18 cellular contexts compared by ENCODE assay signal in the genomic region with DNA sequence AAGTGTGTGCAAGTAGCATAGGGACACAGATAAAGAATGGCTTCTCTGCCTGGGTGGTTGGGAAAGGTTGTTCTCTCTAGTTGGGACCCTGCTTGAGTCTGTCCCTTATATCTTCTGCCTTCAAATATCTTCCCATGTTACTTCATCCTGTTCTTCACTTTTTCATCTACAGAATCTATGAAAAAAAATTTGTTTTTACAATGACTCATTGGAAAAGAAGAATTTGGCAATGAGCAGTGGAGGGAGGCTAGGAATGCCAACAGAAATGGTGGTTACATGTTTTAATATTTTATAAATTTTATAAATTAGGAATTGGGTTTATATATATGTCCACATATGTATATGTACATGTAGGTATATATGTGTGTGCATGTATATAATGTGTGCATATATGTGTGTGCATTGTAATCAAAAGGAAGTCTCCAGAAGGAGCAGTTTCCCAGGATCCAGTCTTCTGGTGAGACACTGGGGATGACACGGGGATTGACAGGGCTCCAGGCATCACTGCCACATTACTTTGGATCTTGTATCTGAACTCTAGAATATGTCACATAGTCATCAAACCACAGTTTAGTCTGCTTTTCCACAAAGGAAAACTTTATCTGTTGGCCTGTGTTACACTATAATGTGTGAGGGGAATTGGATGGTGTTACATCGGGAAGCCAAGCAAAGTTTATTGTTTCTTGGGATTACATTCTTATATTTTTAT.
A peak's percentile ranks its signal among the peaks of the same experiment; 100 is the strongest.
DNase-seq lines count a peak whose midpoint lies in the region; ATAC-seq and TF ChIP-seq lines count a peak whose summit lies in the region.
"Had no signal": no experiment of that assay in that cellular context is flagged by ENCODE, and none has a peak within 500 bp of the region (broad histone marks: within the 10 kb centered on the region; RNA-seq: fewer than 3 reads in every experiment).

No MANE protein-coding gene starts in this region.

- no peak overlapping the region for H3K4me3 ChIP-seq in Karpas-422 (ENCODE audit: low read length)
- H3K4me3 ChIP-seq in mammary epithelial cell (replicated peaks in 1 of 3; ENCODE audit: insufficient read depth in 1 of 3, low read depth in 2 of 3, low read length in 3 of 3), result no peak overlapping the region
- H3K4me3 ChIP-seq in mesenchymal stem cell (ENCODE audit: insufficient read depth in 1 of 2, low read depth in 1 of 2, low read length in 2 of 2), result no peak overlapping the region
- H3K4me3 ChIP-seq: adrenal gland had no signal

- H3K9me3 ChIP-seq in Karpas-422 (ENCODE audit: low read length) (no peaks in the 10 kb centered on the region), mammary epithelial cell (replicated peaks; ENCODE audit: insufficient read depth, low read length) (no peaks in the 10 kb centered on the region), mesenchymal stem cell (ENCODE audit: control insufficient read depth, low read length) (no peaks in the 10 kb centered on the region)
- H3K9me3 ChIP-seq: adrenal gland had no signal

- no peak for ATAC-seq in GM18520 (IDR thresholded peaks at IDR 0.05; ENCODE audit: unreplicated experiment)
- ATAC-seq: activated CD8-positive, alpha-beta T cell treated with anti-CD3 and anti-CD28 coated beads for 36 hours; HCT116; T-cell had no signal

- CTCF ChIA-PET in mammary epithelial cell (lab: Charles Lee; ENCODE audit: low non-redundant PET), result no interaction called here

- H3K36me3 ChIP-seq in Karpas-422 (ENCODE audit: insufficient read depth, low read length), result no peaks in the 10 kb centered on the region
- H3K36me3 ChIP-seq in mammary epithelial cell (ENCODE audit: insufficient read depth, low read length), result no peaks in the 10 kb centered on the region
- no peaks in the 10 kb centered on the region for H3K36me3 ChIP-seq in mesenchymal stem cell (ENCODE audit: control insufficient read depth in 1 of 2, insufficient read depth in 2 of 2, low read depth in 1 of 2, low read length in 2 of 2)
- H3K36me3 ChIP-seq: adrenal gland, WERI-Rb-1 had no signal

- H3K4me1 ChIP-seq in Karpas-422 (ENCODE audit: low read length) (peaks cover 81% of the 10 kb centered on the region), mammary epithelial cell (ENCODE audit: insufficient read depth, low read length) (peaks cover 74% of the 10 kb centered on the region), mesenchymal stem cell (ENCODE audit: control insufficient read depth, insufficient read depth, low read depth, low read length) (peaks cover 8% of the 10 kb centered on the region)

- no peak overlapping the region for H2BK5ac ChIP-seq in mesenchymal stem cell (ENCODE audit: low read depth, low read length, poor library complexity, severe bottlenecking)

- intact Hi-C loops in mammary epithelial cell (cut with micrococcal nuclease), result no loop called here

- H3K79me2 ChIP-seq in Karpas-422 (ENCODE audit: low read length), result peaks cover 62% of the 10 kb centered on the region
- H3K79me2 ChIP-seq in mammary epithelial cell (ENCODE audit: insufficient read depth, low read length), result no peaks in the 10 kb centered on the region

- in situ Hi-C loops in mammary epithelial cell (cut with MboI; ENCODE audit: low sequenced_read_pairs in 2 of 2), result no loop called here

- H2AFZ ChIP-seq in Karpas-422 (ENCODE audit: low read length) (no peak overlapping the region), mammary epithelial cell (ENCODE audit: low read depth, low read length) (peak overlapping the region; percentile 30), mesenchymal stem cell (ENCODE audit: low read depth, low read length) (no peak overlapping the region)

- no peak overlapping the region for H2BK15ac ChIP-seq in mesenchymal stem cell (ENCODE audit: low read depth, poor library complexity, severe bottlenecking)

- dilution Hi-C loops in mammary epithelial cell (cut with HindIII; ENCODE audit: low sequenced_read_pairs), result no loop called here

- H3K27me3 ChIP-seq in Karpas-422 (ENCODE audit: low read length) (no peaks in the 10 kb centered on the region), mammary epithelial cell (ENCODE audit: insufficient read depth, low read length) (no peaks in the 10 kb centered on the region), mesenchymal stem cell (ENCODE audit: control insufficient read depth in 1 of 2, insufficient read depth in 1 of 2, low read length in 2 of 2) (no peaks in the 10 kb centered on the region)
- H3K27me3 ChIP-seq: adrenal gland had no signal

- no TSS peak for BruUV-seq in mammary epithelial cell (replicated peaks; lab: Mats Ljungman, UMichigan)

- no peak overlapping the region for H4K8ac ChIP-seq in mesenchymal stem cell (ENCODE audit: low read length)

- H2BK120ac ChIP-seq in mesenchymal stem cell (ENCODE audit: low read depth, low read length), result no peak overlapping the region

- H2AK5ac ChIP-seq in mesenchymal stem cell (ENCODE audit: low read length, severe bottlenecking), result no peak overlapping the region

- peak overlapping the region in 1 of 2 experiments; percentile 3 for H3K18ac ChIP-seq in mesenchymal stem cell (ENCODE audit: low read depth in 1 of 2, low read length in 2 of 2)

- peak overlapping the region; percentile 93; the same call in 1 of the 2 replicates for H3K27ac ChIP-seq in Karpas-422 (ENCODE audit: low read length)
- peak overlapping the region; percentile 11 for H3K27ac ChIP-seq in mammary epithelial cell (ENCODE audit: insufficient read depth, low read depth, low read length)
- peak overlapping the region; percentile 45 for H3K27ac ChIP-seq in mesenchymal stem cell (ENCODE audit: low read length, poor library complexity, severe bottlenecking)
- H3K27ac ChIP-seq: adrenal gland, WERI-Rb-1 had no signal

- H4K20me1 ChIP-seq in Karpas-422 (ENCODE audit: insufficient read depth, low read depth, low read length), result no peaks in the 10 kb centered on the region
- H4K20me1 ChIP-seq in mammary epithelial cell (ENCODE audit: insufficient read depth, low read length), result no peaks in the 10 kb centered on the region

- TF ChIP-seq CTCF in mammary epithelial cell (conservative IDR thresholded peaks at IDR 0.05 in 1 of 2, IDR thresholded peaks at IDR 0.05 in 1 of 2; ENCODE audit: extremely low read depth in 1 of 2, insufficient read depth in 1 of 2, low read depth in 1 of 2, low read length in 2 of 2), result no peak

- H3K4me2 ChIP-seq in Karpas-422 (ENCODE audit: low read depth, low read length, poor library complexity, severe bottlenecking) (no peak overlapping the region), mammary epithelial cell (ENCODE audit: insufficient read depth, low read depth, low read length) (peak overlapping the region; percentile 26), mesenchymal stem cell (ENCODE audit: low read length, poor library complexity, severe bottlenecking) (no peak overlapping the region)

- no peak overlapping the region for H2BK12ac ChIP-seq in mesenchymal stem cell (ENCODE audit: low read length in 2 of 2)

- WGBS in mammary epithelial cell (ENCODE audit: low coverage, missing lambda C conversion rate), result 50% methylated on average over 2 of the region's 2 CpGs
- no CpG with 5 or more reads among the region's 2 CpGs for WGBS in mesenchymal stem cell

- no peaks in the 10 kb centered on the region for H3K79me1 ChIP-seq in mesenchymal stem cell (replicated peaks; ENCODE audit: low read length, poor library complexity, severe bottlenecking)

- no peak overlapping the region for H3K9ac ChIP-seq in Karpas-422 (ENCODE audit: low read length)
- no peak overlapping the region for H3K9ac ChIP-seq in mammary epithelial cell (ENCODE audit: insufficient read depth, low read length)
- H3K9ac ChIP-seq in mesenchymal stem cell (ENCODE audit: low read length), result no peak overlapping the region

- H3K4ac ChIP-seq in mesenchymal stem cell (ENCODE audit: low read depth in 1 of 2, low read length in 2 of 2), result no peak overlapping the region

- DNase-seq in AG20443 (ENCODE audit: low spot score) (peak; percentile 47), Karpas-422 (no peak), mammary epithelial cell (peak; percentile 41), mesenchymal stem cell (peak; percentile 45), NCI-H1930 (lab: John Stamatoyannopoulos, UW) (no peak), T-helper 2 cell (no peak), cortex of kidney (lab: John Stamatoyannopoulos, UW) (no peak)
- DNase-seq: adrenal gland; head of caudate nucleus; NCI-H1092; retina; stimulated activated CD4-positive, alpha-beta T cell treated with anti-CD3 and anti-CD28 coated beads, Interleukin-1b, Interleukin-23, amount 100 ng/mL, for 48 hours; substantia nigra had no signal

- no peak overlapping the region for H3K14ac ChIP-seq in mesenchymal stem cell (ENCODE audit: low read length in 2 of 2)

- no peaks in the 10 kb centered on the region for H3K9me2 ChIP-seq in Karpas-422 (replicated peaks; ENCODE audit: insufficient read depth, low read length)

- no peak overlapping the region for H4K91ac ChIP-seq in mesenchymal stem cell (ENCODE audit: low read length)

- H3K23ac ChIP-seq in mesenchymal stem cell (ENCODE audit: low read length in 2 of 2), result no peak overlapping the region

Comparison
In these comparisons a context has a peak if more than half of its experiments do, and no peak if none do; other contexts are left out.
1. DNase-seq: peak in AG20443 (single experiment), mammary epithelial cell (single experiment) and mesenchymal stem cell (single experiment); none in Karpas-422 (single experiment), NCI-H1930 (0 of 2), T-helper 2 cell (0 of 5) and cortex of kidney (single experiment).
2. H3K27ac ChIP-seq: peak in every context shown above with its lines; median percentile 93 in Karpas-422; 45 in mesenchymal stem cell; 11 in mammary epithelial cell.